17 cellular contexts compared by ENCODE assay signal in the genomic region with DNA sequence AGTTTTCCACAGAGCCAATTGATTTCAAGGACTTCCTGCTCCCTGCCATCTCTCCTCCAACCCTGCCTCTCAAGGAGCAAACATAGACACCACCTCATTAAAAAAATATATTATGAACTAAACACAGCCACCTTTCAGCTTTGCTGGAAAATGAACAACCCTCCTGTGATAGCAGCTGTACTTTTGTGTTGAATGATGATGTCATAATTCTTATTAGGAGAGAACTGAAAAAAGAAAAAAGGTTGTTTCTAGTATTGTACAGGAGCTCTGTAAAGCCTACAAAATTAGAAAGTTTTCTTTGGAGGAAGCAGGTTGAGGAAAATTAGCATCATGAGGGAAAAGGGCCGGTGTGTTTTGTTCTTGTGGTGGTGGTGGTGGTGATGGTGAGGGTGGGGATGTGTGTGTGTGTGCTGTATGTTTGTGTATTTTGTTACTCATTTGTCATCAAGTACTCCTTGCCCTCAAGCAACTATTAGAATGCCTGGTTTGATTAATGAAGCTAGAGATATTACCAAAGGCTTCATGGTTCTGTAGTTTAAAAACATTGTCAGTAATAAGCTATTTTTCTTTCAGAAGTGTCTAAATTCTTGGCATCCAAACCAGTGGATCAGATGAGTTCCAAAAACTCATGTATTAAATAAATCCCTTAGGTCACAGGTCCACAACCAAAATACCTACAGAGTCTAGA.
"Had no signal": no experiment of that assay in that cellular context is flagged by ENCODE, and none has a peak within 500 bp of the region (broad histone marks: within the 10 kb centered on the region; RNA-seq: fewer than 3 reads in every experiment).

No MANE protein-coding gene starts in this region.

- H3K4me3 Mint-ChIP-seq: activated naive CD8-positive, alpha-beta T cell treated with anti-CD3 and anti-CD28 coated beads, Interleukin-2, amount 50 U/mL, for 24 hours; activated T-helper 1 cell treated with anti-CD3 and anti-CD28 coated beads, Interleukin-12 subunit alpha, Interleukin-12 subunit beta, Interleukin-2, Interleukin-4 antibody, amounts not matched to agents 30 ng/mL and 10 ng/mL and 1 ng/mL, durations not matched to agents 14 hours and 24 hours and 36 hours; WTC11 had no signal

- H3K4me1 ChIP-seq: ascending aorta, prostate gland, upper lobe of left lung had no signal

- H3K36me3 ChIP-seq: ascending aorta, prostate gland, upper lobe of left lung had no signal

- H3K36me3 Mint-ChIP-seq: WTC11 had no signal

- H3K27ac ChIP-seq: ascending aorta, coronary artery, prostate gland, upper lobe of left lung had no signal

- H3K4me1 Mint-ChIP-seq: activated naive CD8-positive, alpha-beta T cell treated with anti-CD3 and anti-CD28 coated beads, Interleukin-2, amount 50 U/mL, for 24 hours had no signal

- H3K9me3 ChIP-seq: ascending aorta, prostate gland, upper lobe of left lung had no signal

- DNase-seq: activated CD4-positive, alpha-beta T cell treated with anti-CD3 and anti-CD28 coated beads for 48 hours; activated naive CD4-positive, alpha-beta T cell; activated naive CD8-positive, alpha-beta T cell treated with anti-CD3 and anti-CD28 coated beads, Interleukin-2, amount 50 U/mL, for 24 hours; central memory CD4-positive, alpha-beta T cell; effector CD8-positive, alpha-beta T cell; hypothalamus; midbrain; stimulated activated CD4-positive, alpha-beta T cell treated with anti-CD3 and anti-CD28 coated beads, Interleukin-4, amount 100 ng/mL, for 1 hour; stimulated activated CD8-positive, alpha-beta memory T cell treated with anti-CD3 and anti-CD28 coated beads, Interleukin-4, amount 100 ng/mL, for 48 hours; stimulated activated naive CD8-positive, alpha-beta T cell treated with anti-CD3 and anti-CD28 coated beads, Interleukin-15, Interleukin-2, amounts not matched to agents 100 U/mL and 50 U/mL, for 24 hours; T-helper 1 cell had no signal

- H3K4me3 ChIP-seq: ascending aorta, coronary artery, prostate gland, upper lobe of left lung had no signal

- H3K9me3 Mint-ChIP-seq: activated T-helper 1 cell treated with anti-CD3 and anti-CD28 coated beads, Interleukin-12 subunit alpha, Interleukin-12 subunit beta, Interleukin-2, Interleukin-4 antibody, amounts not matched to agents 30 ng/mL and 10 ng/mL and 1 ng/mL, durations not matched to agents 14 hours and 24 hours and 36 hours had no signal

- H3K27ac Mint-ChIP-seq: activated naive CD8-positive, alpha-beta T cell treated with anti-CD3 and anti-CD28 coated beads, Interleukin-2, amount 50 U/mL, for 24 hours; activated T-helper 1 cell treated with anti-CD3 and anti-CD28 coated beads, Interleukin-12 subunit alpha, Interleukin-12 subunit beta, Interleukin-2, Interleukin-4 antibody, amounts not matched to agents 30 ng/mL and 10 ng/mL and 1 ng/mL, durations not matched to agents 14 hours and 24 hours and 36 hours; WTC11 had no signal

- ATAC-seq: activated naive CD8-positive, alpha-beta T cell treated with anti-CD3 and anti-CD28 coated beads, Interleukin-2, amount 50 U/mL, for 24 hours; stimulated activated naive CD8-positive, alpha-beta T cell treated with anti-CD3 and anti-CD28 coated beads, Interleukin-15, Interleukin-2, amounts not matched to agents 100 U/mL and 50 U/mL, for 24 hours; WTC11 had no signal

- H3K27me3 ChIP-seq: ascending aorta, upper lobe of left lung had no signal
